1 cellular context compared by ENCODE assay signal in the genomic region with DNA sequence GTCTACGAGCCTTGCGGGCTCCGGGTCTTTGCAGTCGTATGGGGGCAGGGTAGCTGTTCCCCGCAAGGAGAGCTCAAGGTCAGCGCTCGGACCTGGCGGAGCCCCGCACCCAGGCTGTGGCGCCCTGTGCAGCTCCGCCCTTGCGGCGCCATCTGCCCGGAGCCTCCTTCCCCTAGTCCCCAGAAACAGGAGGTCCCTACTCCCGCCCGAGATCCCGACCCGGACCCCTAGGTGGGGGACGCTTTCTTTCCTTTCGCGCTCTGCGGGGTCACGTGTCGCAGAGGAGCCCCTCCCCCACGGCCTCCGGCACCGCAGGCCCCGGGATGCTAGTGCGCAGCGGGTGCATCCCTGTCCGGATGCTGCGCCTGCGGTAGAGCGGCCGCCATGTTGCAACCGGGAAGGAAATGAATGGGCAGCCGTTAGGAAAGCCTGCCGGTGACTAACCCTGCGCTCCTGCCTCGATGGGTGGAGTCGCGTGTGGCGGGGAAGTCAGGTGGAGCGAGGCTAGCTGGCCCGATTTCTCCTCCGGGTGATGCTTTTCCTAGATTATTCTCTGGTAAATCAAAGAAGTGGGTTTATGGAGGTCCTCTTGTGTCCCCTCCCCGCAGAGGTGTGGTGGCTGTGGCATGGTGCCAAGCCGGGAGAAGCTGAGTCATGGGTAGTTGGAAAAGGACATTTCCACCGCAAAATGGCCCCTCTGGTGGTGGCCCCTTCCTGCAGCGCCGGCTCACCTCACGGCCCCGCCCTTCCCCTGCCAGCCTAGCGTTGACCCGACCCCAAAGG.
TF ChIP-seq lines count a peak whose summit lies in the region.

No MANE protein-coding gene starts in this region.

TF ChIP-seq in liver, 16 proteins besides CTCF, POLR2A, EP300 and RAD21 (continued from another document):
- TF ChIP-seq, protein P1, sequence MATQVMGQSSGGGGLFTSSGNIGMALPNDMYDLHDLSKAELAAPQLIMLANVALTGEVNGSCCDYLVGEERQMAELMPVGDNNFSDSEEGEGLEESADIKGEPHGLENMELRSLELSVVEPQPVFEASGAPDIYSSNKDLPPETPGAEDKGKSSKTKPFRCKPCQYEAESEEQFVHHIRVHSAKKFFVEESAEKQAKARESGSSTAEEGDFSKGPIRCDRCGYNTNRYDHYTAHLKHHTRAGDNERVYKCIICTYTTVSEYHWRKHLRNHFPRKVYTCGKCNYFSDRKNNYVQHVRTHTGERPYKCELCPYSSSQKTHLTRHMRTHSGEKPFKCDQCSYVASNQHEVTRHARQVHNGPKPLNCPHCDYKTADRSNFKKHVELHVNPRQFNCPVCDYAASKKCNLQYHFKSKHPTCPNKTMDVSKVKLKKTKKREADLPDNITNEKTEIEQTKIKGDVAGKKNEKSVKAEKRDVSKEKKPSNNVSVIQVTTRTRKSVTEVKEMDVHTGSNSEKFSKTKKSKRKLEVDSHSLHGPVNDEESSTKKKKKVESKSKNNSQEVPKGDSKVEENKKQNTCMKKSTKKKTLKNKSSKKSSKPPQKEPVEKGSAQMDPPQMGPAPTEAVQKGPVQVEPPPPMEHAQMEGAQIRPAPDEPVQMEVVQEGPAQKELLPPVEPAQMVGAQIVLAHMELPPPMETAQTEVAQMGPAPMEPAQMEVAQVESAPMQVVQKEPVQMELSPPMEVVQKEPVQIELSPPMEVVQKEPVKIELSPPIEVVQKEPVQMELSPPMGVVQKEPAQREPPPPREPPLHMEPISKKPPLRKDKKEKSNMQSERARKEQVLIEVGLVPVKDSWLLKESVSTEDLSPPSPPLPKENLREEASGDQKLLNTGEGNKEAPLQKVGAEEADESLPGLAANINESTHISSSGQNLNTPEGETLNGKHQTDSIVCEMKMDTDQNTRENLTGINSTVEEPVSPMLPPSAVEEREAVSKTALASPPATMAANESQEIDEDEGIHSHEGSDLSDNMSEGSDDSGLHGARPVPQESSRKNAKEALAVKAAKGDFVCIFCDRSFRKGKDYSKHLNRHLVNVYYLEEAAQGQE (IDR thresholded peaks at IDR 0.05), result no peak
- TF ChIP-seq NR2F2 (IDR thresholded peaks at IDR 0.05) (peak; percentile 20), YY1 (IDR thresholded peaks at IDR 0.05) (peak; percentile 94), HNF4G (IDR thresholded peaks at IDR 0.05) (no peak)
- TF ChIP-seq, protein P2, sequence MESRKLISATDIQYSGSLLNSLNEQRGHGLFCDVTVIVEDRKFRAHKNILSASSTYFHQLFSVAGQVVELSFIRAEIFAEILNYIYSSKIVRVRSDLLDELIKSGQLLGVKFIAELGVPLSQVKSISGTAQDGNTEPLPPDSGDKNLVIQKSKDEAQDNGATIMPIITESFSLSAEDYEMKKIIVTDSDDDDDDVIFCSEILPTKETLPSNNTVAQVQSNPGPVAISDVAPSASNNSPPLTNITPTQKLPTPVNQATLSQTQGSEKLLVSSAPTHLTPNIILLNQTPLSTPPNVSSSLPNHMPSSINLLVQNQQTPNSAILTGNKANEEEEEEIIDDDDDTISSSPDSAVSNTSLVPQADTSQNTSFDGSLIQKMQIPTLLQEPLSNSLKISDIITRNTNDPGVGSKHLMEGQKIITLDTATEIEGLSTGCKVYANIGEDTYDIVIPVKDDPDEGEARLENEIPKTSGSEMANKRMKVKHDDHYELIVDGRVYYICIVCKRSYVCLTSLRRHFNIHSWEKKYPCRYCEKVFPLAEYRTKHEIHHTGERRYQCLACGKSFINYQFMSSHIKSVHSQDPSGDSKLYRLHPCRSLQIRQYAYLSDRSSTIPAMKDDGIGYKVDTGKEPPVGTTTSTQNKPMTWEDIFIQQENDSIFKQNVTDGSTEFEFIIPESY (IDR thresholded peaks at IDR 0.05), result no peak
